8 cellular contexts compared by ENCODE assay signal in genomic region chr10:33333260-33334169, GRCh38. TPM values are rescaled to one million over a fixed set of nuclear protein-coding genes. Genes with fewer than 3 reads are reported as not detected.
A peak's percentile ranks its signal among the peaks of the same experiment; 100 is the strongest.
DNase-seq lines count a peak whose midpoint lies in the region; ATAC-seq, FAIRE-seq and TF ChIP-seq lines count a peak whose summit lies in the region.

No MANE protein-coding gene starts in this region.

- WGBS in mesendoderm (ENCODE audit: extremely low coverage, insufficient coverage, low lambda C conversion rate) = no CpG with 5 or more reads among the region's 9 CpGs

- H3K9me3 ChIP-seq in left ventricle myocardium inferior (replicated peaks) = no peaks in the 10 kb centered on the region
- no peaks in the 10 kb centered on the region for H3K9me3 ChIP-seq in OCI-LY7 (ENCODE audit: low read length)
- no peaks in the 10 kb centered on the region for H3K9me3 ChIP-seq in breast epithelium

- peak overlapping the region; percentile 60 for H2BK15ac ChIP-seq in mesendoderm (replicated peaks; ENCODE audit: low read depth)

- peak overlapping the region; percentile 42 for H3K18ac ChIP-seq in mesendoderm (ENCODE audit: low read length)

- H4K8ac ChIP-seq in mesendoderm (ENCODE audit: low read depth, low read length) = no peak overlapping the region

- H3K36me3 ChIP-seq in left ventricle myocardium inferior (peaks cover 19% of the 10 kb centered on the region), OCI-LY7 (ENCODE audit: insufficient read depth, low read length) (no peaks in the 10 kb centered on the region), breast epithelium (no peaks in the 10 kb centered on the region), mesendoderm (ENCODE audit: control insufficient read depth, insufficient read depth, low read length) (no peaks in the 10 kb centered on the region)

- peak overlapping the region; percentile 99 for H3K27ac ChIP-seq in left ventricle myocardium inferior (replicated peaks)
- H3K27ac ChIP-seq in OCI-LY7 (ENCODE audit: low read depth, low read length, poor library complexity, severe bottlenecking) = no peak overlapping the region
- H3K27ac ChIP-seq in breast epithelium = peak overlapping the region; percentile 84 to 86
- H3K27ac ChIP-seq in mesendoderm (ENCODE audit: low read depth, low read length) = peak overlapping the region; percentile 14

- no peaks in the 10 kb centered on the region for H3K79me2 ChIP-seq in OCI-LY7 (ENCODE audit: insufficient read depth, low read depth, low read length)
- no peaks in the 10 kb centered on the region for H3K79me2 ChIP-seq in mesendoderm (ENCODE audit: control insufficient read depth, insufficient read depth, low read length)

- no peak for DNase-seq in left ventricle myocardium inferior
- no peak for DNase-seq in Right ventricle myocardium inferior (ENCODE audit: missing footprints)
- DNase-seq in OCI-LY7 (ENCODE audit: low spot score) = no peak
- DNase-seq in breast epithelium (ENCODE audit: low spot score in 2 of 2) = no peak
- no peak for DNase-seq in mesendoderm
- peak; percentile 25 for DNase-seq in urothelium cell line (ENCODE audit: low spot score)
- no peak for DNase-seq in T-helper 9 cell
- no peak for DNase-seq in OCI-M2 (lab: John Stamatoyannopoulos, UW; ENCODE audit: unreplicated experiment)

- no TSS peak for BruUV-seq in OCI-LY7 (replicated peaks; lab: Mats Ljungman, UMichigan)

- H3K27me3 ChIP-seq in left ventricle myocardium inferior (ENCODE audit: low read depth) = no peaks in the 10 kb centered on the region
- no peaks in the 10 kb centered on the region for H3K27me3 ChIP-seq in breast epithelium
- H3K27me3 ChIP-seq in mesendoderm (ENCODE audit: insufficient read depth, low read length, poor library complexity) = peaks cover 4% of the 10 kb centered on the region

- TF ChIP-seq CTCF in left ventricle myocardium inferior (IDR thresholded peaks at IDR 0.05; ENCODE audit: borderline replicate concordance) = no peak
- no peak for TF ChIP-seq CTCF in OCI-LY7 (conservative IDR thresholded peaks at IDR 0.05; ENCODE audit: low read length)
- no peak for TF ChIP-seq CTCF in breast epithelium (IDR thresholded peaks at IDR 0.05)

- H3K56ac ChIP-seq in mesendoderm (ENCODE audit: low read length) = peak overlapping the region; percentile 95

- no peaks in the 10 kb centered on the region for H3K9me2 ChIP-seq in OCI-LY7 (ENCODE audit: insufficient read depth, low read length)

- H3K4me3 ChIP-seq in left ventricle myocardium inferior (peak overlapping the region; percentile 82), OCI-LY7 (ENCODE audit: low read depth, low read length, poor library complexity, severe bottlenecking) (no peak overlapping the region), breast epithelium (peak overlapping the region; percentile 75 to 82 (median 75)), mesendoderm (ENCODE audit: low read length) (peak overlapping the region; percentile 75)

- CTCF ChIA-PET in OCI-LY7 (lab: Charles Lee; ENCODE audit: unreplicated experiment) = no interaction called here

- H2BK120ac ChIP-seq in mesendoderm (ENCODE audit: low read depth, low read length) = peak overlapping the region; percentile 75

- H2AK5ac ChIP-seq in mesendoderm (ENCODE audit: low read length) = no peak overlapping the region

- H2BK5ac ChIP-seq in mesendoderm (ENCODE audit: low read length) = no peak overlapping the region

- TF ChIP-seq POLR2A in breast epithelium (IDR thresholded peaks at IDR 0.05) = no peak

- peak overlapping the region; percentile 86 for H3K9ac ChIP-seq in mesendoderm (ENCODE audit: low read length)

- peak overlapping the region; percentile 0; the same call in 1 of the 2 replicates for H2AFZ ChIP-seq in OCI-LY7 (ENCODE audit: low read length)

- no peak overlapping the region for H3K23ac ChIP-seq in mesendoderm (ENCODE audit: low read length)

- H3K4me1 ChIP-seq in left ventricle myocardium inferior (peaks cover 90% of the 10 kb centered on the region), OCI-LY7 (ENCODE audit: insufficient read depth, low read length, poor library complexity, severe bottlenecking) (no peaks in the 10 kb centered on the region), breast epithelium (no peaks in the 10 kb centered on the region), mesendoderm (ENCODE audit: control insufficient read depth, low read depth, low read length) (peaks cover under 1% of the 10 kb centered on the region)

- no peaks in the 10 kb centered on the region for H3K79me1 ChIP-seq in mesendoderm (ENCODE audit: low read length)

- peak overlapping the region; percentile 78 for H3K4ac ChIP-seq in mesendoderm (ENCODE audit: low read depth, low read length)

- ATAC-seq in Right ventricle myocardium inferior = no peak

- no peak for FAIRE-seq in urothelium cell line (lab: Jason Lieb, UNC)

- H4K5ac ChIP-seq in mesendoderm (ENCODE audit: low read length) = peak overlapping the region; percentile 49

- POLR2A ChIA-PET in OCI-LY7 (lab: Charles Lee) = interaction anchor here (0.7 kb wide), 1 partner anchor 10 kb away, joined by 3 read pairs; no protein-coding TSS in a partner anchor

- intact Hi-C loops in left ventricle myocardium inferior (cut with micrococcal nuclease) = loop anchor here (5.0 to 10.0 kb wide), 2 partner anchors 139 to 1304 kb away; no protein-coding TSS in a partner anchor
- intact Hi-C loops in Right ventricle myocardium inferior (cut with DNase I) = loop anchor here (2.0 to 10.0 kb wide), 5 partner anchors 59 to 1305 kb away; no protein-coding TSS in a partner anchor
- intact Hi-C loops in OCI-LY7 (cut with micrococcal nuclease; ENCODE audit: unreplicated experiment) = no loop called here
- intact Hi-C loops in breast epithelium (cut with DNase I; ENCODE audit: low total_unique reads) = no loop called here

- no peaks in the 10 kb centered on the region for H4K20me1 ChIP-seq in OCI-LY7 (ENCODE audit: insufficient read depth, low read length)

- H3K4me2 ChIP-seq in OCI-LY7 (ENCODE audit: low read length) (no peak overlapping the region), mesendoderm (ENCODE audit: low read length) (peak overlapping the region; percentile 80)

RNA-seq across cellular contexts. Expression of gene NRP1, which starts 1.0 kb away (rescaled TPM):
- total RNA-seq in left ventricle myocardium inferior (168 TPM), Right ventricle myocardium inferior (175 TPM), OCI-LY7 (2022) (not detected in 2 replicates), breast epithelium (10 to 100 TPM; 50.8 to 76.0 (median 74.7) TPM)
- not detected in 2 replicates for total RNA-seq in OCI-LY7 (2014; rRNA removed; shearing (Covaris generic))
- 2.4 TPM for polyA plus RNA-seq in mesendoderm (2013, experiment 1 of 2)
- polyA plus RNA-seq in mesendoderm (2013, experiment 2 of 2) = 2.0 TPM

Comparison
In these comparisons a context has a peak if more than half of its experiments do, and no peak if none do; other contexts are left out.
1. RNA of gene NRP1, which starts 1.0 kb away (total RNA-seq): 175 TPM in Right ventricle myocardium inferior (single experiment), 168 TPM in left ventricle myocardium inferior (single experiment) and 50.8 to 76.0 TPM in breast epithelium; not detected in OCI-LY7; every median in the first group is over 10 times any median in the second.
2. intact Hi-C loops: an anchor here in left ventricle myocardium inferior (5.0 to 10.0 kb wide) and Right ventricle myocardium inferior (2.0 to 10.0 kb wide); none called in OCI-LY7 and breast epithelium.